ENCODE assay signal across 10 cellular contexts in genomic region chr2:65576861-65577601, GRCh38.
A peak's percentile ranks its signal among the peaks of the same experiment; 100 is the strongest.
DNase-seq lines count a peak whose midpoint lies in the region; ATAC-seq, FAIRE-seq and TF ChIP-seq lines count a peak whose summit lies in the region.
"Had no signal": no experiment of that assay in that cellular context is flagged by ENCODE, and none has a peak within 500 bp of the region (broad histone marks: within the 10 kb centered on the region; RNA-seq: fewer than 3 reads in every experiment).

No MANE protein-coding gene starts in this region.

- H3K79me2 ChIP-seq in HepG2 (ENCODE audit: insufficient read depth, low read length), result no peaks in the 10 kb centered on the region

- H3K36me3 Mint-ChIP-seq in MCF 10A (ENCODE audit: insufficient read depth, unreplicated experiment), result peaks cover 4% of the 10 kb centered on the region

- no peak for TF ChIP-seq RAD21 in A549 (conservative IDR thresholded peaks at IDR 0.05 in 1 of 2, IDR thresholded peaks at IDR 0.05 in 1 of 2)
- no peak for TF ChIP-seq RAD21 in HepG2 (CRISPR knock-in tag; IDR thresholded peaks at IDR 0.05)

- H3K9me3 Mint-ChIP-seq in MCF 10A (ENCODE audit: unreplicated experiment), result no peaks in the 10 kb centered on the region

- TF ChIP-seq CTCF in A549 (IDR thresholded peaks at IDR 0.05) (no peak), MCF 10A (IDR thresholded peaks at IDR 0.05; ENCODE audit: unreplicated experiment) (no peak), HepG2 (CRISPR knock-in tag; IDR thresholded peaks at IDR 0.05) (no peak)

- no peak overlapping the region for H2AFZ ChIP-seq in HepG2 (ENCODE audit: low read length)

- no TSS peak for BruUV-seq in MCF 10A (replicated peaks; lab: Mats Ljungman, UMichigan)
- BruUV-seq in HepG2 (replicated peaks; lab: Mats Ljungman, UMichigan), result no TSS peak

- peak overlapping the region; percentile 79 to 88 for H3K27ac ChIP-seq in A549
- H3K27ac ChIP-seq in HUES6 (ENCODE audit: low read depth, low read length), result no peak overlapping the region
- no peak overlapping the region for H3K27ac ChIP-seq in HepG2 (ENCODE audit: extremely low read length, insufficient read depth, low read length)
- H3K27ac ChIP-seq: BLaER1 treated with 17β-estradiol and CSF1 and Interleukin-3, amounts not matched to agents 10 nM and 100 nM had no signal

- ATAC-seq in A549 (peak; percentile 92 to 95), HepG2 (peak; percentile 91), HG02763 (IDR thresholded peaks at IDR 0.05; ENCODE audit: unreplicated experiment) (no peak), HG03175 (IDR thresholded peaks at IDR 0.05; ENCODE audit: unreplicated experiment) (no peak), GM19455 (IDR thresholded peaks at IDR 0.05; ENCODE audit: unreplicated experiment) (no peak)

- POLR2A ChIA-PET in A549 (lab: Yijun Ruan, JAX) (interaction anchor here (0.7 kb wide), 1 partner anchor 1383 kb away, joined by 3 read pairs; no protein-coding TSS in a partner anchor), MCF 10A (lab: Yijun Ruan, JAX) (interaction anchor here (2.0 to 3.0 kb wide), 2 partner anchors 10 to 35 kb away, joined by 9 to 12 read pairs; no protein-coding TSS in a partner anchor), HepG2 (lab: Yijun Ruan, JAX) (no interaction called here)

- TF ChIP-seq EP300 in A549 (IDR thresholded peaks at IDR 0.05), result 0 out of 5 replicates have a peak, but pooled peaks of 1 of the 2 experiments have one; percentile 27
- peak in 1 of 2 experiments; percentile 74; a peak in 1 of 4 replicates for TF ChIP-seq EP300 in HepG2 (IDR thresholded peaks at IDR 0.05; ENCODE audit: low read depth in 2 of 2, low read length in 2 of 2)
- no peak for TF ChIP-seq EP300 in HepG2 (CRISPR knock-in tag; IDR thresholded peaks at IDR 0.05; ENCODE audit: borderline replicate concordance)

- peaks cover 19% of the 10 kb centered on the region for H3K4me1 Mint-ChIP-seq in MCF 10A (ENCODE audit: insufficient read depth, unreplicated experiment)

- DNase-seq in A549 (ENCODE audit: low read depth in 1 of 2, low spot score in 1 of 2) (peak; percentile 82 to 91), MCF 10A (ENCODE audit: unreplicated experiment) (peak; percentile 89), HepG2 (ENCODE audit: low spot score) (peak; percentile 91)
- DNase-seq in stimulated activated naive CD4-positive, alpha-beta T cell treated with Interleukin-2 at 50 U/mL for 16 hours (lab: John Stamatoyannopoulos, UW), result no peak
- DNase-seq: SHP77 treated with DMSO at 0.1 percent for 48 hours had no signal

- no peaks in the 10 kb centered on the region for H3K9me3 ChIP-seq in A549
- H3K9me3 ChIP-seq in HUES6 (ENCODE audit: control insufficient read depth, insufficient read depth, low read depth, low read length), result no peaks in the 10 kb centered on the region
- H3K9me3 ChIP-seq in HepG2 (ENCODE audit: low read length), result no peaks in the 10 kb centered on the region
- H3K9me3 ChIP-seq: BLaER1 treated with 17β-estradiol and CSF1 and Interleukin-3, amounts not matched to agents 10 nM and 100 nM had no signal

- H3K4me2 ChIP-seq in A549, result peak overlapping the region; percentile 65
- peak overlapping the region; percentile 64 for H3K4me2 ChIP-seq in HepG2 (ENCODE audit: low read depth, low read length)

- CTCF ChIA-PET in A549 (lab: Yijun Ruan, JAX) (interaction anchor here (0.6 to 1.9 kb wide), 6 partner anchors 24 to 1054 kb away, joined by 3 to 9 read pairs (median 5); no protein-coding TSS in a partner anchor), MCF 10A (lab: Yijun Ruan, JAX) (interaction anchor here (0.6 to 1.4 kb wide), 4 partner anchors 62 to 1231 kb away, joined by 3 to 4 read pairs (median 3); no protein-coding TSS in a partner anchor), HepG2 (lab: Yijun Ruan, JAX; ENCODE audit: low intra/inter-chr PET ratio, low total read pairs) (no interaction called here)

- H3K27ac Mint-ChIP-seq in MCF 10A (ENCODE audit: low read depth, unreplicated experiment), result peak overlapping the region; percentile 95

- peak overlapping the region; percentile 42 for H3K4me3 Mint-ChIP-seq in MCF 10A (ENCODE audit: unreplicated experiment)

- peak overlapping the region; percentile 21; the same call in 2 of the 3 replicates for H3K4me3 ChIP-seq in A549
- H3K4me3 ChIP-seq in HUES6 (ENCODE audit: low read depth, low read length), result no peak overlapping the region
- H3K4me3 ChIP-seq in HepG2 (replicated peaks in 1 of 3; ENCODE audit: insufficient read depth in 1 of 3, low read depth in 2 of 3, low read length in 3 of 3), result peak overlapping the region in 2 of 3 experiments; percentile 13 to 23; a peak in 1 of 6 replicates
- H3K4me3 ChIP-seq: BLaER1 treated with 17β-estradiol and CSF1 and Interleukin-3, amounts not matched to agents 10 nM and 100 nM had no signal

- no peaks in the 10 kb centered on the region for H3K27me3 Mint-ChIP-seq in MCF 10A (ENCODE audit: insufficient read depth, unreplicated experiment)

- no peaks in the 10 kb centered on the region for H4K20me1 ChIP-seq in HepG2 (ENCODE audit: insufficient read depth, low read length)
- H4K20me1 ChIP-seq: BLaER1 treated with 17β-estradiol and CSF1 and Interleukin-3, amounts not matched to agents 10 nM and 100 nM had no signal

- H3K9ac ChIP-seq in HUES6 (ENCODE audit: low read length) (peak overlapping the region; percentile 58), HepG2 (ENCODE audit: insufficient read depth, low read depth, low read length) (no peak overlapping the region)
- H3K9ac ChIP-seq: BLaER1 treated with 17β-estradiol and CSF1 and Interleukin-3, amounts not matched to agents 10 nM and 100 nM had no signal

- intact Hi-C loops in MCF 10A (cut with micrococcal nuclease), result no loop called here
- intact Hi-C loops in HepG2 (cut with micrococcal nuclease; ENCODE audit: unreplicated experiment), result loop anchor here (10.0 kb wide), 3 partner anchors 392 to 592 kb away; partner anchors contain the start of genes CEP68 and SLC1A4

- H3K27me3 ChIP-seq in HUES6 (ENCODE audit: control insufficient read depth, insufficient read depth, low read length) (no peaks in the 10 kb centered on the region), HepG2 (ENCODE audit: control insufficient read depth in 1 of 2, insufficient read depth in 2 of 2, low read length in 2 of 2) (no peaks in the 10 kb centered on the region)
- H3K27me3 ChIP-seq: BLaER1 treated with 17β-estradiol and CSF1 and Interleukin-3, amounts not matched to agents 10 nM and 100 nM had no signal

- in situ Hi-C loops in HepG2 (cut with HindIII; ENCODE audit: extremely low pct_ligation_motif_present, low pct_unique_long_range_greater_than_20kb), result loop anchor here (10.0 kb wide), 1 partner anchor 1242 kb away; no protein-coding TSS in a partner anchor

- H3K4me1 ChIP-seq in A549, result peaks cover 28% of the 10 kb centered on the region
- peaks cover 27% of the 10 kb centered on the region; the same call in 1 of the 2 replicates for H3K4me1 ChIP-seq in HUES6 (ENCODE audit: control insufficient read depth, insufficient read depth, low read length)
- peaks cover 19% of the 10 kb centered on the region for H3K4me1 ChIP-seq in HepG2 (ENCODE audit: insufficient read depth, low read length)

- TF ChIP-seq POLR2A in A549 (IDR thresholded peaks at IDR 0.05; ENCODE audit: low read length), result no peak
- TF ChIP-seq POLR2A in HepG2 (IDR thresholded peaks at IDR 0.05; ENCODE audit: insufficient read depth in 1 of 2, low read depth in 2 of 2, low read length in 2 of 2), result no peak

- FAIRE-seq in A549 (lab: Jason Lieb, UNC) (no peak), HepG2 (lab: Jason Lieb, UNC) (no peak)

- 2% methylated on average over 12 of the region's 12 CpGs for WGBS in A549 (ENCODE audit: missing lambda C conversion rate)
- WGBS in HepG2 (ENCODE audit: low lambda C conversion rate), result 3% methylated on average over 12 of the region's 12 CpGs

- H3K36me3 ChIP-seq in HUES6 (ENCODE audit: control insufficient read depth, insufficient read depth, low read length) (no peaks in the 10 kb centered on the region), HepG2 (replicated peaks in 1 of 2; ENCODE audit: control insufficient read depth in 1 of 2, insufficient read depth in 2 of 2, low read length in 2 of 2) (no peaks in the 10 kb centered on the region)
- H3K36me3 ChIP-seq: BLaER1 treated with 17β-estradiol and CSF1 and Interleukin-3, amounts not matched to agents 10 nM and 100 nM had no signal

TF ChIP-seq in A549, 52 proteins besides CTCF, POLR2A, EP300 and RAD21 (continues in another document):
- TF ChIP-seq GATA3 (IDR thresholded peaks at IDR 0.05; ENCODE audit: borderline replicate concordance), result peak; percentile 68; the same call in 1 of the 2 replicates
- TF ChIP-seq BCL3 (IDR thresholded peaks at IDR 0.05), result peak; percentile 58; the same call in 1 of the 3 replicates
- peak; percentile 95 for TF ChIP-seq FOSL2 (IDR thresholded peaks at IDR 0.05)
- peak; percentile 97 for TF ChIP-seq FOSL2 (CRISPR knock-in tag; IDR thresholded peaks at IDR 0.05)
- peak in 1 of 2 experiments; percentile 56; a peak in 3 of 5 replicates for TF ChIP-seq JUN (IDR thresholded peaks at IDR 0.05)
- no peak for TF ChIP-seq ZSCAN20 (CRISPR knock-in tag; IDR thresholded peaks at IDR 0.05)

TF ChIP-seq in HepG2, 621 proteins besides CTCF, POLR2A, EP300 and RAD21 (continues in another document):
- TF ChIP-seq KDM2A (CRISPR knock-in tag; IDR thresholded peaks at IDR 0.05; ENCODE audit: borderline replicate concordance, low read depth), result 0 out of 2 replicates have a peak, but pooled peaks have one; percentile 25
- TF ChIP-seq KLF6 (CRISPR knock-in tag; IDR thresholded peaks at IDR 0.05), result no peak
- TF ChIP-seq ZBTB21 (CRISPR knock-in tag; IDR thresholded peaks at IDR 0.05), result no peak

Comparison
In these comparisons a context has a peak if more than half of its experiments do, and no peak if none do; other contexts are left out.
1. ATAC-seq: peak in A549 (2 of 2) and HepG2 (single experiment); none in HG02763 (single experiment), HG03175 (single experiment) and GM19455 (single experiment).
2. H3K27ac ChIP-seq: peak in A549 (2 of 2); none in HUES6 (single experiment) and HepG2 (single experiment).
3. Of the 38 proteins assayed by ChIP-seq in both HepG2 and A549: peak only in HepG2: KDM1A; only in A549: MAX; in both: BCL3, FOSL2 and JUNB; in neither: 30; mixed calls (peak in some experiments, not most) for 3.